9 cellular contexts compared by ENCODE assay signal in genomic region chr3:139499536-139499935, GRCh38. TPM values are rescaled to one million over a fixed set of nuclear protein-coding genes. Genes with fewer than 3 reads are reported as not detected.
"Had no signal": no experiment of that assay in that cellular context is flagged by ENCODE, and none has a peak within 500 bp of the region (broad histone marks: within the 10 kb centered on the region; RNA-seq: fewer than 3 reads in every experiment).

No MANE protein-coding gene starts in this region.

- H3K4me3 ChIP-seq: GM12878 had no signal

- ATAC-seq: GM12878 had no signal

- FAIRE-seq: G401.6, GM12878, GM12891, GM12892, GM18507, GM19239 had no signal

- DNase-seq: GDM1, GF-D8 had no signal

RNA-seq across cellular contexts. Expression of gene RBP2, which starts 23.2 kb away (rescaled TPM):
- total RNA-seq: G401, GM12878 had no signal
- polyA plus RNA-seq: GM12878 had no signal

RNA-seq across cellular contexts. Expression of gene RBP1, which starts 40.0 kb away (rescaled TPM):
- total RNA-seq: G401 had no signal
